In genomic region chr1:109252893-109253802, GRCh38 we compare ENCODE assay signal across 9 cellular contexts. TPM values are rescaled to one million over a fixed set of nuclear protein-coding genes. Genes with fewer than 3 reads are reported as not detected.
DNase-seq lines count a peak whose midpoint lies in the region; TF ChIP-seq lines count a peak whose summit lies in the region.
"Had no signal": no experiment of that assay in that cellular context is flagged by ENCODE, and none has a peak within 500 bp of the region (broad histone marks: within the 10 kb centered on the region; RNA-seq: fewer than 3 reads in every experiment).

No MANE protein-coding gene starts in this region.

- peaks cover 16% of the 10 kb centered on the region for H3K4me1 Mint-ChIP-seq in endodermal cell

- H3K9me3 ChIP-seq in endodermal cell (ENCODE audit: control insufficient read depth, low read length) (no peaks in the 10 kb centered on the region), muscle layer of duodenum (ENCODE audit: control insufficient read depth in 1 of 2, low read length in 2 of 2) (no peaks in the 10 kb centered on the region), uterus (no peaks in the 10 kb centered on the region)

- peak in 1 of 2 donors; percentile 29 for TF ChIP-seq POLR2A in uterus (IDR thresholded peaks at IDR 0.05)

- no peak overlapping the region for H3K27ac Mint-ChIP-seq in endodermal cell

- H3K36me3 ChIP-seq in endodermal cell (ENCODE audit: control insufficient read depth, insufficient read depth, low read length) (no peaks in the 10 kb centered on the region), muscle layer of duodenum (ENCODE audit: control insufficient read depth in 1 of 2, insufficient read depth in 2 of 2, low read length in 2 of 2) (no peaks in the 10 kb centered on the region), uterus (no peaks in the 10 kb centered on the region)

- H3K4me3 ChIP-seq in endodermal cell (ENCODE audit: low read length) (no peak overlapping the region), muscle layer of duodenum (ENCODE audit: low read depth in 1 of 2, low read length in 2 of 2) (peak overlapping the region in 1 of 2 donors; percentile 41), uterus (no peak overlapping the region)

- no peak overlapping the region for H3K4me3 Mint-ChIP-seq in endodermal cell

- DNase-seq in NCI-H748 (lab: John Stamatoyannopoulos, UW; ENCODE audit: unreplicated experiment) = peak; percentile 23
- DNase-seq in NCI-H748 treated with DMSO at 0.1 percent for 48 hours (lab: John Stamatoyannopoulos, UW) = no peak
- DNase-seq in endodermal cell = no peak
- DNase-seq in uterus = peak in 1 of 2 donors; percentile 59
- DNase-seq in SHP77 (lab: John Stamatoyannopoulos, UW) = no peak
- no peak for DNase-seq in stimulated activated CD4-positive, alpha-beta T cell treated with anti-CD3 and anti-CD28 coated beads, Interleukin-12 subunit alpha, Interleukin-12 subunit beta, amount 100 ng/mL, for 4 hours
- no peak for DNase-seq in effector CD4-positive, alpha-beta T cell

- H3K4me1 ChIP-seq in endodermal cell (ENCODE audit: control insufficient read depth, insufficient read depth, low read length) = peaks cover 15% of the 10 kb centered on the region
- H3K4me1 ChIP-seq in muscle layer of duodenum (ENCODE audit: control insufficient read depth in 1 of 2, insufficient read depth in 2 of 2, low read length in 2 of 2) = peaks cover 5 to 36% of the 10 kb centered on the region in 2 donors
- peaks cover 0 to 19% of the 10 kb centered on the region in 2 donors for H3K4me1 ChIP-seq in uterus

- H3K27me3 ChIP-seq in endodermal cell (ENCODE audit: control insufficient read depth, insufficient read depth, low read length, poor library complexity, severe bottlenecking) (peaks cover 24% of the 10 kb centered on the region), muscle layer of duodenum (ENCODE audit: low read depth, low read length) (no peaks in the 10 kb centered on the region), uterus (no peaks in the 10 kb centered on the region)

- H3K36me3 Mint-ChIP-seq in endodermal cell (ENCODE audit: low read depth) = no peaks in the 10 kb centered on the region

- TF ChIP-seq CTCF in endodermal cell (conservative IDR thresholded peaks at IDR 0.05) (no peak), uterus (IDR thresholded peaks at IDR 0.05) (no peak)

- H3K9me3 Mint-ChIP-seq in endodermal cell = no peaks in the 10 kb centered on the region

- H3K27me3 Mint-ChIP-seq in endodermal cell (ENCODE audit: insufficient read depth) = peaks cover 26% of the 10 kb centered on the region

- H3K9ac ChIP-seq in endodermal cell (ENCODE audit: extremely low read depth, low read length, poor library complexity, severe bottlenecking) = no peak overlapping the region

- 91 to 93% methylated on average over 26 to 33 of the region's 33 CpGs for WGBS in endodermal cell (ENCODE audit: insufficient coverage in 1 of 2, insufficient read length in 1 of 2), 2 experiments

- H3K27ac ChIP-seq in endodermal cell (ENCODE audit: low read depth, low read length) (peak overlapping the region; percentile 97), muscle layer of duodenum (ENCODE audit: low read length) (peak overlapping the region; percentile 21), uterus (peak overlapping the region; percentile 63 to 72)

- intact Hi-C loops in uterus (cut with DNase I; ENCODE audit: low total_unique reads) = no loop called here

RNA-seq across cellular contexts. Expression of gene CELSR2, which starts 3.8 kb away (rescaled TPM):
- total RNA-seq in endodermal cell (10 to 100 TPM; 16.1 to 20.2 TPM), uterus (1 to 10 TPM in 3 of 4 donors, under 1 TPM in 1; 0.26 to 9.6 (median 5.4) TPM)
- polyA plus RNA-seq in endodermal cell (2013, experiment 1 of 2) = 72.5 TPM
- 63.1 TPM for polyA plus RNA-seq in endodermal cell (2013, experiment 2 of 2)

RNA-seq across cellular contexts. Expression of gene PSRC1, which starts 29.8 kb away (rescaled TPM):
- total RNA-seq in endodermal cell (10 to 100 TPM; 38.5 to 72.7 TPM), uterus (10 to 100 TPM in 1 of 4 donors, 1 to 10 TPM in 3; 3.8 to 11.4 (median 7.5) TPM)
- polyA plus RNA-seq in endodermal cell (2013, experiment 1 of 2) = 91.5 TPM
- 92.2 TPM for polyA plus RNA-seq in endodermal cell (2013, experiment 2 of 2)

RNA-seq across cellular contexts. Expression of gene SARS1, which starts 39.4 kb away (rescaled TPM):
- total RNA-seq in endodermal cell (100 to 1,000 TPM; 100 to 101 TPM), uterus (100 to 1,000 TPM in 3 of 4 donors, 10 to 100 TPM in 1; 98.1 to 138 (median 112) TPM)
- polyA plus RNA-seq in endodermal cell (2013, experiment 1 of 2) = 159 TPM
- 128 TPM for polyA plus RNA-seq in endodermal cell (2013, experiment 2 of 2)

RNA-seq across cellular contexts. Expression of gene MYBPHL, which starts 53.7 kb away (rescaled TPM):
- total RNA-seq in endodermal cell = not detected
- polyA plus RNA-seq in endodermal cell (2013, experiment 1 of 2) = not detected
- polyA plus RNA-seq in endodermal cell (2013, experiment 2 of 2) = not detected
- under 1 TPM in 1 of 4 donors, not detected in 3; 0.76 TPM for total RNA-seq in uterus
- total RNA-seq: myocyte had no signal

Comparison
In these comparisons a context has a peak if more than half of its experiments do, and no peak if none do; other contexts are left out.
1. H3K27ac ChIP-seq: peak in every context shown above with its lines; median percentile 97 in endodermal cell; 68 in uterus; 21 in muscle layer of duodenum.